Comparison of ENCODE assay signal across 20 cellular contexts in genomic region chr12:114404451-114405198, GRCh38. TPM values are rescaled to one million over a fixed set of nuclear protein-coding genes. Genes with fewer than 3 reads are reported as not detected.
A peak's percentile ranks its signal among the peaks of the same experiment; 100 is the strongest.
DNase-seq lines count a peak whose midpoint lies in the region; FAIRE-seq and TF ChIP-seq lines count a peak whose summit lies in the region.
"Had no signal": no experiment of that assay in that cellular context is flagged by ENCODE, and none has a peak within 500 bp of the region (broad histone marks: within the 10 kb centered on the region; RNA-seq: fewer than 3 reads in every experiment).

No MANE protein-coding gene starts in this region.

- H3K14ac ChIP-seq in H9 (ENCODE audit: insufficient read depth, low read length), result no peak overlapping the region

- no peak overlapping the region for H3K23ac ChIP-seq in H9 (ENCODE audit: insufficient read length, low read depth, low read length)

- H3K36me3 Mint-ChIP-seq in H9 (ENCODE audit: insufficient read depth in 1 of 3, low read depth in 3 of 3) (no peaks in the 10 kb centered on the region), endodermal cell (ENCODE audit: low read depth) (no peaks in the 10 kb centered on the region), mesothelial cell of epicardium (no peaks in the 10 kb centered on the region)

- peak overlapping the region; percentile 28 for H3K4me2 ChIP-seq in H9 (ENCODE audit: insufficient read depth, insufficient read length, low read length)
- no peak overlapping the region for H3K4me2 ChIP-seq in Karpas-422 (ENCODE audit: low read depth, low read length, poor library complexity, severe bottlenecking)
- H3K4me2 ChIP-seq: KMS-11 had no signal

- H3K27ac ChIP-seq in H9 (ENCODE audit: insufficient read length, low read depth, low read length), result no peak overlapping the region
- H3K27ac ChIP-seq in endodermal cell (ENCODE audit: low read depth, low read length), result no peak overlapping the region
- H3K27ac ChIP-seq in Karpas-422 (ENCODE audit: low read length), result no peak overlapping the region
- H3K27ac ChIP-seq: KMS-11, psoas muscle had no signal

- WGBS in H9 (ENCODE audit: extremely low coverage, insufficient read length, low lambda C conversion rate), result no CpG with 5 or more reads among the region's 27 CpGs
- WGBS in endodermal cell (ENCODE audit: insufficient coverage in 1 of 2, insufficient read length in 1 of 2), 2 experiments, result 2 to 7% methylated on average over 10 to 27 of the region's 27 CpGs

- POLR2A ChIA-PET in GM10248 (lab: Yijun Ruan, JAX), result no interaction called here

- CTCF ChIA-PET in GM10248 (lab: Yijun Ruan, JAX), result no interaction called here

- no peak overlapping the region for H3K18ac ChIP-seq in H9 (ENCODE audit: insufficient read length, low read depth, low read length)

- H3K56ac ChIP-seq in H9 (ENCODE audit: insufficient read length, low read depth, low read length), result no peak overlapping the region

- H3T11ph ChIP-seq in H9 (ENCODE audit: low read length), result no peak overlapping the region

- H3K27me3 ChIP-seq in H9 (ENCODE audit: insufficient read depth, low read length) (peaks cover 98% of the 10 kb centered on the region), endodermal cell (ENCODE audit: control insufficient read depth, insufficient read depth, low read length, poor library complexity, severe bottlenecking) (peaks cover 100% of the 10 kb centered on the region), Karpas-422 (ENCODE audit: low read length) (no peaks in the 10 kb centered on the region)

- H3K4me1 Mint-ChIP-seq in H9, result peaks cover 39 to 58% of the 10 kb centered on the region in 2 experiments
- peaks cover 37% of the 10 kb centered on the region for H3K4me1 Mint-ChIP-seq in endodermal cell
- peaks cover 39% of the 10 kb centered on the region for H3K4me1 Mint-ChIP-seq in mesothelial cell of epicardium

- H3K27ac Mint-ChIP-seq in H9 (no peak overlapping the region), endodermal cell (no peak overlapping the region), mesothelial cell of epicardium (peak overlapping the region; percentile 90)

- H3K9me2 ChIP-seq in Karpas-422 (replicated peaks; ENCODE audit: insufficient read depth, low read length), result no peaks in the 10 kb centered on the region

- TF ChIP-seq CTCF in H9 (conservative IDR thresholded peaks at IDR 0.05) (no peak), endodermal cell (conservative IDR thresholded peaks at IDR 0.05) (no peak), mesothelial cell of epicardium (IDR thresholded peaks at IDR 0.05; ENCODE audit: unreplicated experiment) (no peak), GM10248 (IDR thresholded peaks at IDR 0.05; ENCODE audit: control extremely low read depth, extremely low read depth, low read depth, missing control alignments) (no peak)

- H3K23me2 ChIP-seq in H9 (ENCODE audit: insufficient read length, low read depth, low read length, poor library complexity, severe bottlenecking), result no peaks in the 10 kb centered on the region

- no peak overlapping the region for H2BK12ac ChIP-seq in H9 (ENCODE audit: insufficient read length, low read depth, low read length)

- H2AFZ ChIP-seq in H9 (ENCODE audit: low read length), result no peak overlapping the region
- no peak overlapping the region for H2AFZ ChIP-seq in Karpas-422 (ENCODE audit: low read length)

- H4K20me1 ChIP-seq in H9 (ENCODE audit: control insufficient read depth, insufficient read depth, insufficient read length) (no peaks in the 10 kb centered on the region), Karpas-422 (ENCODE audit: insufficient read depth, low read depth, low read length) (no peaks in the 10 kb centered on the region)

- H3K27me3 Mint-ChIP-seq in H9 (ENCODE audit: low read depth), result peaks cover 100% of the 10 kb centered on the region
- H3K27me3 Mint-ChIP-seq in endodermal cell (ENCODE audit: insufficient read depth), result peaks cover 100% of the 10 kb centered on the region
- peaks cover 100% of the 10 kb centered on the region for H3K27me3 Mint-ChIP-seq in mesothelial cell of epicardium (ENCODE audit: low read depth)

- DNase-seq in Ammon's horn (ENCODE audit: low spot score) (peak; percentile 13), H9 (no peak), endodermal cell (peak; percentile 77), mesothelial cell of epicardium (ENCODE audit: low spot score in 2 of 2, unreplicated experiment in 2 of 2) (no peak), Karpas-422 (no peak), HTR-8/SVneo (ENCODE audit: insufficient read length, low spot score) (no peak), GM10248 (ENCODE audit: extremely low spot score) (no peak)
- no peak for DNase-seq in activated naive CD4-positive, alpha-beta T cell (lab: John Stamatoyannopoulos, UW)
- DNase-seq: amniotic stem cell; Calu3; effector CD4-positive, alpha-beta T cell; hypothalamus; NCI-H2171; psoas muscle; stimulated activated CD4-positive, alpha-beta T cell treated with anti-CD3 and anti-CD28 coated beads, Interleukin-4, amount 100 ng/mL, for 1 hour; stimulated activated naive CD8-positive, alpha-beta T cell treated with anti-CD3 and anti-CD28 coated beads, Interleukin-15, amount 100 ng/mL, for 72 hours had no signal

- no peak overlapping the region for H3K9ac ChIP-seq in H9 (ENCODE audit: extremely low read depth, insufficient read length, low read length)
- H3K9ac ChIP-seq in endodermal cell (ENCODE audit: extremely low read depth, low read length, poor library complexity, severe bottlenecking), result no peak overlapping the region
- H3K9ac ChIP-seq in Karpas-422 (ENCODE audit: low read length), result no peak overlapping the region
- H3K9ac ChIP-seq: KMS-11 had no signal

- H3K9me3 Mint-ChIP-seq in H9 (peaks cover 0 to 14% of the 10 kb centered on the region in 2 experiments; a peak in 1 of 5 replicates), endodermal cell (no peaks in the 10 kb centered on the region), mesothelial cell of epicardium (no peaks in the 10 kb centered on the region)
- H3K9me3 Mint-ChIP-seq: stimulated activated naive CD8-positive, alpha-beta T cell treated with anti-CD3 and anti-CD28 coated beads, Interleukin-15, amount 100 ng/mL, for 72 hours had no signal

- no peaks in the 10 kb centered on the region for H3K79me2 ChIP-seq in H9 (ENCODE audit: insufficient read depth, low read length)
- H3K79me2 ChIP-seq in Karpas-422 (ENCODE audit: low read length), result no peaks in the 10 kb centered on the region

- H3K4me3 Mint-ChIP-seq in H9 (peak overlapping the region in 1 of 2 experiments; percentile 56; a peak in 1 of 5 replicates), endodermal cell (peak overlapping the region; percentile 37), mesothelial cell of epicardium (peak overlapping the region; percentile 77)
- H3K4me3 Mint-ChIP-seq: stimulated activated naive CD8-positive, alpha-beta T cell treated with anti-CD3 and anti-CD28 coated beads, Interleukin-15, amount 100 ng/mL, for 72 hours had no signal

- H3K4me3 ChIP-seq in endodermal cell (ENCODE audit: low read length) (no peak overlapping the region), Karpas-422 (ENCODE audit: low read length) (no peak overlapping the region)
- H3K4me3 ChIP-seq: psoas muscle had no signal

- H3K4ac ChIP-seq in H9 (ENCODE audit: low read depth, low read length), result no peak overlapping the region

- H2AK5ac ChIP-seq in H9 (ENCODE audit: insufficient read length, low read length), result no peak overlapping the region

- H4K91ac ChIP-seq in H9 (ENCODE audit: insufficient read length, low read depth, low read length), result no peak overlapping the region

- H3K36me3 ChIP-seq in endodermal cell (ENCODE audit: control insufficient read depth, insufficient read depth, low read length) (no peaks in the 10 kb centered on the region), Karpas-422 (ENCODE audit: insufficient read depth, low read length) (no peaks in the 10 kb centered on the region)

- no peak overlapping the region for H2BK120ac ChIP-seq in H9 (ENCODE audit: low read depth, low read length, poor library complexity, severe bottlenecking)

- H2BK5ac ChIP-seq in H9 (ENCODE audit: insufficient read length, low read length), result no peak overlapping the region

- no peak overlapping the region for H2BK15ac ChIP-seq in H9 (ENCODE audit: low read depth, low read length)

- H3K4me1 ChIP-seq in H9 (ENCODE audit: insufficient read depth, low read length) (peaks cover 2% of the 10 kb centered on the region), endodermal cell (ENCODE audit: control insufficient read depth, insufficient read depth, low read length) (no peaks in the 10 kb centered on the region), Karpas-422 (ENCODE audit: low read length) (no peaks in the 10 kb centered on the region)
- H3K4me1 ChIP-seq: psoas muscle had no signal

- no peaks in the 10 kb centered on the region for H3K79me1 ChIP-seq in H9 (ENCODE audit: insufficient read depth, low read depth, low read length, poor library complexity, severe bottlenecking)

- no peak overlapping the region for H4K5ac ChIP-seq in H9 (ENCODE audit: insufficient read length, low read depth, low read length)

- no peak overlapping the region for H4K8ac ChIP-seq in H9 (replicated peaks; ENCODE audit: insufficient read length, low read depth, low read length)

- H3K9me3 ChIP-seq in H9 (ENCODE audit: control insufficient read depth, low read depth, low read length) (no peaks in the 10 kb centered on the region), endodermal cell (ENCODE audit: control insufficient read depth, low read length) (no peaks in the 10 kb centered on the region), Karpas-422 (ENCODE audit: low read length) (no peaks in the 10 kb centered on the region)
- H3K9me3 ChIP-seq: psoas muscle had no signal

- no peak for FAIRE-seq in HTR-8/SVneo (lab: Jason Lieb, UNC)
- FAIRE-seq: GM12892 had no signal

- no peak overlapping the region for H2BK20ac ChIP-seq in H9 (ENCODE audit: low read depth, low read length, poor library complexity, severe bottlenecking)

RNA-seq across cellular contexts. Expression of gene TBX5, which starts 1.3 kb away (rescaled TPM):
- not detected in 2 replicates for total RNA-seq in H9 (2021)
- total RNA-seq in endodermal cell, result not detected
- polyA plus RNA-seq in endodermal cell (2013, experiment 1 of 2), result 0.14 TPM
- polyA plus RNA-seq in endodermal cell (2013, experiment 2 of 2), result 0.17 TPM
- total RNA-seq in mesothelial cell of epicardium, result 8.4 to 9.7 TPM (median 9.3 TPM) in 3 replicates
- total RNA-seq in Karpas-422 (2014; rRNA removed; shearing (Covaris generic); ENCODE audit: low replicate concordance), result not detected in 2 replicates
- total RNA-seq: activated CD8-positive, alpha-beta memory T cell treated with anti-CD3 and anti-CD28 coated beads for 36 hours; Calu3; mesenteric fat pad had no signal
- polyA plus RNA-seq: psoas muscle had no signal

Comparison
In these comparisons a context has a peak if more than half of its experiments do, and no peak if none do; other contexts are left out.
1. DNase-seq: peak in Ammon's horn (single experiment) and endodermal cell (single experiment); none in H9 (single experiment), mesothelial cell of epicardium (0 of 2), Karpas-422 (single experiment), activated naive CD4-positive, alpha-beta T cell (0 of 4), HTR-8/SVneo (single experiment) and GM10248 (single experiment).